ENCODE assay signal across 1 cellular context in the genomic region with DNA sequence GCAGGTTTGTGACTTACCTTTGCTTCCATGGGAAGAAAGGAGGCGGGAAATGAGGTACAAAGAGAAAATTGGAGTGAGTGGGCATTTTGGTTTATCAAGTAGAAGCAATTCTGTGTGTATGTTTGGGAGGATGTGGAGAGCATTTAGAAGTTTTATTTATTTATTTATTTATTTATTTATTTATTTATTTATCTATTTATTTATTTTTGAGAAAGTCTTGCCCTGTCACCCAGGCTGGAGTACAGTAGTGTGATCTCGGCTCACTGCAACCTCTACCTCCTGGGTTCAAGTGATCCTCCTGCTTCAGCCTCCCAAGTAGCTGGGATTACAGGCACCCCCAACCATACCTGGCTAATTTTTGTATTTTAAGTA.
TF ChIP-seq lines count a peak whose summit lies in the region.

No MANE protein-coding gene starts in this region.

TF ChIP-seq in HEK293, 187 proteins besides CTCF, POLR2A, EP300 and RAD21 (continued from another document):
- TF ChIP-seq, protein P1, sequence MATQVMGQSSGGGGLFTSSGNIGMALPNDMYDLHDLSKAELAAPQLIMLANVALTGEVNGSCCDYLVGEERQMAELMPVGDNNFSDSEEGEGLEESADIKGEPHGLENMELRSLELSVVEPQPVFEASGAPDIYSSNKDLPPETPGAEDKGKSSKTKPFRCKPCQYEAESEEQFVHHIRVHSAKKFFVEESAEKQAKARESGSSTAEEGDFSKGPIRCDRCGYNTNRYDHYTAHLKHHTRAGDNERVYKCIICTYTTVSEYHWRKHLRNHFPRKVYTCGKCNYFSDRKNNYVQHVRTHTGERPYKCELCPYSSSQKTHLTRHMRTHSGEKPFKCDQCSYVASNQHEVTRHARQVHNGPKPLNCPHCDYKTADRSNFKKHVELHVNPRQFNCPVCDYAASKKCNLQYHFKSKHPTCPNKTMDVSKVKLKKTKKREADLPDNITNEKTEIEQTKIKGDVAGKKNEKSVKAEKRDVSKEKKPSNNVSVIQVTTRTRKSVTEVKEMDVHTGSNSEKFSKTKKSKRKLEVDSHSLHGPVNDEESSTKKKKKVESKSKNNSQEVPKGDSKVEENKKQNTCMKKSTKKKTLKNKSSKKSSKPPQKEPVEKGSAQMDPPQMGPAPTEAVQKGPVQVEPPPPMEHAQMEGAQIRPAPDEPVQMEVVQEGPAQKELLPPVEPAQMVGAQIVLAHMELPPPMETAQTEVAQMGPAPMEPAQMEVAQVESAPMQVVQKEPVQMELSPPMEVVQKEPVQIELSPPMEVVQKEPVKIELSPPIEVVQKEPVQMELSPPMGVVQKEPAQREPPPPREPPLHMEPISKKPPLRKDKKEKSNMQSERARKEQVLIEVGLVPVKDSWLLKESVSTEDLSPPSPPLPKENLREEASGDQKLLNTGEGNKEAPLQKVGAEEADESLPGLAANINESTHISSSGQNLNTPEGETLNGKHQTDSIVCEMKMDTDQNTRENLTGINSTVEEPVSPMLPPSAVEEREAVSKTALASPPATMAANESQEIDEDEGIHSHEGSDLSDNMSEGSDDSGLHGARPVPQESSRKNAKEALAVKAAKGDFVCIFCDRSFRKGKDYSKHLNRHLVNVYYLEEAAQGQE (tag by site-specific recombination; IDR thresholded peaks at IDR 0.05) = 0 out of 2 replicates have a peak, but pooled peaks have one; percentile 34
- peak; percentile 63 for TF ChIP-seq ZNF518A (tag by site-specific recombination; conservative IDR thresholded peaks at IDR 0.05; ENCODE audit: low read depth)
- TF ChIP-seq ZNF654 (tag by site-specific recombination; IDR thresholded peaks at IDR 0.05; ENCODE audit: low read depth) = peak; percentile 27
- peak; percentile 35; the same call in 1 of the 2 replicates for TF ChIP-seq ZBTB8A (tag by site-specific recombination; IDR thresholded peaks at IDR 0.05)
- peak; percentile 38 for TF ChIP-seq ZNF623 (tag by site-specific recombination; IDR thresholded peaks at IDR 0.05)
- peak; percentile 48 for TF ChIP-seq ZNF555 (tag by site-specific recombination; conservative IDR thresholded peaks at IDR 0.05)
- peak; percentile 54 for TF ChIP-seq ZNF426 (tag by site-specific recombination; IDR thresholded peaks at IDR 0.05)
- 0 out of 2 replicates have a peak, but pooled peaks have one; percentile 18 for TF ChIP-seq ZNF560 (tag by site-specific recombination; IDR thresholded peaks at IDR 0.05; ENCODE audit: borderline replicate concordance)
